In genomic region chr1:78143673-78144072, GRCh38 we compare ENCODE assay signal across 18 cellular contexts.
DNase-seq lines count a peak whose midpoint lies in the region; ATAC-seq, FAIRE-seq and TF ChIP-seq lines count a peak whose summit lies in the region.
"Had no signal": no experiment of that assay in that cellular context is flagged by ENCODE, and none has a peak within 500 bp of the region (broad histone marks: within the 10 kb centered on the region; RNA-seq: fewer than 3 reads in every experiment).

No MANE protein-coding gene starts in this region.

- H3K9ac ChIP-seq in Karpas-422 (ENCODE audit: low read length) (no peak overlapping the region), duodenal mucosa (ENCODE audit: low read depth in 1 of 2, low read length in 2 of 2) (no peak overlapping the region)

- peaks cover 19% of the 10 kb centered on the region for H3K27me3 Mint-ChIP-seq in activated CD4-positive, alpha-beta T cell treated with anti-CD3 and anti-CD28 coated beads, Interleukin-2, amount 10 ng/mL, durations not matched to agents 7 days and 5 days

- intact Hi-C loops in pancreas (cut with DNase I): loop anchor here in 1 of 3 donors (10.0 kb wide), 2 partner anchors 461 to 541 kb away; no protein-coding TSS in a partner anchor
- intact Hi-C loops in posterior cingulate gyrus (cut with DNase I): loop anchor here (2.0 kb wide), 1 partner anchor 533 kb away; no protein-coding TSS in a partner anchor

- POLR2A ChIA-PET in activated CD4-positive, alpha-beta T cell treated with anti-CD3 and anti-CD28 coated beads, Interleukin-2, amount 10 ng/mL, durations not matched to agents 7 days and 5 days (lab: Charles Lee): no interaction called here

- ATAC-seq in pancreas (peak; percentile 36 to 51 (median 46)), foreskin keratinocyte (no peak)
- ATAC-seq: left ventricle myocardium superior, Right ventricle myocardium inferior had no signal

- H3K4me3 Mint-ChIP-seq in activated CD4-positive, alpha-beta T cell treated with anti-CD3 and anti-CD28 coated beads, Interleukin-2, amount 10 ng/mL, durations not matched to agents 7 days and 5 days: peak overlapping the region; percentile 51

- H3K4me1 Mint-ChIP-seq in activated CD4-positive, alpha-beta T cell treated with anti-CD3 and anti-CD28 coated beads, Interleukin-2, amount 10 ng/mL, durations not matched to agents 7 days and 5 days: peaks cover 22% of the 10 kb centered on the region

- H3K9me3 ChIP-seq in Karpas-422 (ENCODE audit: low read length): no peaks in the 10 kb centered on the region
- H3K9me3 ChIP-seq in duodenal mucosa (ENCODE audit: control insufficient read depth in 1 of 2, low read length in 2 of 2): no peaks in the 10 kb centered on the region
- no peaks in the 10 kb centered on the region for H3K9me3 ChIP-seq in pancreas
- H3K9me3 ChIP-seq: heart left ventricle had no signal

- 53 to 54% methylated on average over 2 of the region's 2 CpGs for WGBS in pancreas, 2 donors

- CTCF ChIA-PET in activated CD4-positive, alpha-beta T cell treated with anti-CD3 and anti-CD28 coated beads, Interleukin-2, amount 10 ng/mL, durations not matched to agents 7 days and 5 days (lab: Charles Lee): interaction anchor here (2.6 to 5.0 kb wide), 2 partner anchors 12 to 464 kb away, joined by 7 to 20 read pairs; no protein-coding TSS in a partner anchor

- H3K27me3 ChIP-seq in Karpas-422 (ENCODE audit: low read length): no peaks in the 10 kb centered on the region
- no peaks in the 10 kb centered on the region for H3K27me3 ChIP-seq in duodenal mucosa (ENCODE audit: control insufficient read depth in 1 of 2, insufficient read depth in 2 of 2, low read length in 2 of 2)
- H3K27me3 ChIP-seq in pancreas: no peaks in the 10 kb centered on the region
- H3K27me3 ChIP-seq in foreskin keratinocyte: no peaks in the 10 kb centered on the region
- H3K27me3 ChIP-seq: heart left ventricle had no signal

- H3K79me2 ChIP-seq in Karpas-422 (ENCODE audit: low read length): no peaks in the 10 kb centered on the region

- no peaks in the 10 kb centered on the region for H3K36me3 ChIP-seq in Karpas-422 (ENCODE audit: insufficient read depth, low read length)
- H3K36me3 ChIP-seq in duodenal mucosa (ENCODE audit: control insufficient read depth in 1 of 2, insufficient read depth in 2 of 2, low read length in 2 of 2): peaks cover 0 to 9% of the 10 kb centered on the region in 2 donors
- no peaks in the 10 kb centered on the region for H3K36me3 ChIP-seq in pancreas
- H3K36me3 ChIP-seq: heart left ventricle had no signal

- no peak overlapping the region for H3K4me3 ChIP-seq in Karpas-422 (ENCODE audit: low read length)
- H3K4me3 ChIP-seq in duodenal mucosa (ENCODE audit: low read depth in 1 of 2, low read length in 2 of 2): peak overlapping the region; percentile 15 to 58
- no peak overlapping the region for H3K4me3 ChIP-seq in pancreas

- H2AFZ ChIP-seq in Karpas-422 (ENCODE audit: low read length): peak overlapping the region; percentile 54; the same call in 1 of the 2 replicates

- FAIRE-seq in pancreas (lab: Jason Lieb, UNC): no peak
- FAIRE-seq: bronchial epithelial cell, endothelial cell of umbilical vein had no signal

- H3K27ac Mint-ChIP-seq in activated CD4-positive, alpha-beta T cell treated with anti-CD3 and anti-CD28 coated beads, Interleukin-2, amount 10 ng/mL, durations not matched to agents 7 days and 5 days: peak overlapping the region; percentile 93

- no peak overlapping the region for H3K4me2 ChIP-seq in Karpas-422 (ENCODE audit: low read depth, low read length, poor library complexity, severe bottlenecking)

- in situ Hi-C loops in GM13977 (cut with MboI; ENCODE audit: low pct_unique_long_range_greater_than_20kb, low sequenced_read_pairs, unreplicated experiment): no loop called here

- no peaks in the 10 kb centered on the region for H3K4me1 ChIP-seq in Karpas-422 (ENCODE audit: low read length)
- H3K4me1 ChIP-seq in duodenal mucosa (ENCODE audit: control insufficient read depth in 1 of 2, insufficient read depth in 2 of 2, low read length in 2 of 2): peaks cover 11 to 20% of the 10 kb centered on the region in 2 donors
- H3K4me1 ChIP-seq in pancreas: peaks cover 0 to 12% (median 6%) of the 10 kb centered on the region in 3 donors
- H3K4me1 ChIP-seq in foreskin keratinocyte: no peaks in the 10 kb centered on the region

- no peaks in the 10 kb centered on the region for H3K9me3 Mint-ChIP-seq in activated CD4-positive, alpha-beta T cell treated with anti-CD3 and anti-CD28 coated beads, Interleukin-2, amount 10 ng/mL, durations not matched to agents 7 days and 5 days

- H3K27ac ChIP-seq in Karpas-422 (ENCODE audit: low read length): no peak overlapping the region
- H3K27ac ChIP-seq in duodenal mucosa (ENCODE audit: low read depth, low read length): no peak overlapping the region
- H3K27ac ChIP-seq in pancreas: peak overlapping the region in 2 of 4 donors; percentile 1 to 12
- no peak overlapping the region for H3K27ac ChIP-seq in foreskin keratinocyte
- H3K27ac ChIP-seq: heart left ventricle had no signal

- TF ChIP-seq CTCF in pancreas (IDR thresholded peaks at IDR 0.05) (no peak), foreskin keratinocyte (conservative IDR thresholded peaks at IDR 0.05) (no peak), GM13977 (IDR thresholded peaks at IDR 0.05; ENCODE audit: extremely low read depth, insufficient read depth, missing control alignments) (no peak)

- DNase-seq in activated CD4-positive, alpha-beta T cell treated with anti-CD3 and anti-CD28 coated beads, Interleukin-2, amount 10 ng/mL, durations not matched to agents 7 days and 5 days: no peak
- DNase-seq in activated CD4-positive, alpha-beta T cell treated with anti-CD3 and anti-CD28 coated beads, Interleukin-2, amount 50 U/mL, for 4 hours: no peak
- no peak for DNase-seq in Karpas-422
- no peak for DNase-seq in pancreas
- DNase-seq in foreskin keratinocyte: no peak
- DNase-seq in posterior cingulate gyrus: no peak
- no peak for DNase-seq in GM13977 (ENCODE audit: low spot score)
- DNase-seq: activated effector memory CD4-positive, alpha-beta T cell treated with Interleukin-2 at 50 U/mL for 16 hours; DMS 273 treated with DMSO at 0.1 percent for 48 hours; heart left ventricle; left ventricle myocardium superior; NCI-H1105; NCI-H510A; stimulated activated CD8-positive, alpha-beta memory T cell treated with anti-CD3 and anti-CD28 coated beads, Interleukin-4, amount 100 ng/mL, for 48 hours had no signal

- H3K36me3 Mint-ChIP-seq in activated CD4-positive, alpha-beta T cell treated with anti-CD3 and anti-CD28 coated beads, Interleukin-2, amount 10 ng/mL, durations not matched to agents 7 days and 5 days (ENCODE audit: low read depth): no peaks in the 10 kb centered on the region

- no peaks in the 10 kb centered on the region for H3K9me2 ChIP-seq in Karpas-422 (replicated peaks; ENCODE audit: insufficient read depth, low read length)

- H4K20me1 ChIP-seq in Karpas-422 (ENCODE audit: insufficient read depth, low read depth, low read length): no peaks in the 10 kb centered on the region

Comparison
In these comparisons a context has a peak if more than half of its experiments do, and no peak if none do; other contexts are left out.
1. H3K4me3 ChIP-seq: peak in duodenal mucosa (2 of 2); none in Karpas-422 (single experiment) and pancreas (0 of 4).